9 cellular contexts compared by ENCODE assay signal in genomic region chr14:22099942-22100763, GRCh38.
DNase-seq lines count a peak whose midpoint lies in the region; ATAC-seq, FAIRE-seq and TF ChIP-seq lines count a peak whose summit lies in the region.
"Had no signal": no experiment of that assay in that cellular context is flagged by ENCODE, and none has a peak within 500 bp of the region (broad histone marks: within the 10 kb centered on the region; RNA-seq: fewer than 3 reads in every experiment).

No MANE protein-coding gene starts in this region.

- H3K27me3 Mint-ChIP-seq in activated naive CD4-positive, alpha-beta T cell treated with anti-CD3 and anti-CD28 coated beads, Interleukin-2, amount 50 U/mL, for 24 hours: no peaks in the 10 kb centered on the region

- H3K4me1 ChIP-seq in Peyer's patch (no peaks in the 10 kb centered on the region), hepatocyte (ENCODE audit: insufficient read depth) (no peaks in the 10 kb centered on the region), small intestine (ENCODE audit: control insufficient read depth in 2 of 2, insufficient read depth in 1 of 2, low read depth in 1 of 2, low read length in 1 of 2) (no peaks in the 10 kb centered on the region)
- H3K4me1 ChIP-seq: parathyroid adenoma had no signal

- H3K36me3 ChIP-seq in Peyer's patch (no peaks in the 10 kb centered on the region), hepatocyte (replicated peaks; ENCODE audit: insufficient read depth, low read depth) (no peaks in the 10 kb centered on the region), small intestine (ENCODE audit: control insufficient read depth in 2 of 2, insufficient read depth in 2 of 2, low read length in 2 of 2) (no peaks in the 10 kb centered on the region)

- no peak overlapping the region for H2AFZ ChIP-seq in hepatocyte
- H2AFZ ChIP-seq: parathyroid adenoma had no signal

- no peaks in the 10 kb centered on the region for H4K20me1 ChIP-seq in hepatocyte (ENCODE audit: insufficient read depth, poor library complexity, severe bottlenecking)

- no peaks in the 10 kb centered on the region for H3K79me2 ChIP-seq in hepatocyte
- H3K79me2 ChIP-seq: parathyroid adenoma had no signal

- H3K4me1 Mint-ChIP-seq in activated naive CD4-positive, alpha-beta T cell treated with anti-CD3 and anti-CD28 coated beads, Interleukin-2, amount 50 U/mL, for 24 hours: peaks cover 41% of the 10 kb centered on the region

- H3K4me2 ChIP-seq in hepatocyte: no peak overlapping the region

- CTCF ChIA-PET in AG04450 (lab: Charles Lee): interaction anchor here (0.7 to 1.2 kb wide), 3 partner anchors 10 to 122 kb away, joined by 3 to 6 read pairs (median 3); no protein-coding TSS in a partner anchor

- DNase-seq in AG04450 (ENCODE audit: low read depth, low spot score) (peak; percentile 8), GM13976 (ENCODE audit: low spot score) (peak; percentile 47), Peyer's patch (peak in 1 of 3 donors; percentile 72), hepatocyte (ENCODE audit: low spot score) (peak; percentile 89), small intestine (peak; percentile 55), DMS79 treated with DMSO at 0.1 percent for 48 hours (lab: John Stamatoyannopoulos, UW) (no peak)

- H3K9me2 ChIP-seq in hepatocyte (replicated peaks; ENCODE audit: insufficient read depth): no peaks in the 10 kb centered on the region

- H3K27ac ChIP-seq in AG04450 (ENCODE audit: low read depth, low read length) (no peak overlapping the region), Peyer's patch (no peak overlapping the region), hepatocyte (no peak overlapping the region), small intestine (ENCODE audit: low read depth in 1 of 2, low read length in 1 of 2) (no peak overlapping the region)
- H3K27ac ChIP-seq: parathyroid adenoma had no signal

- FAIRE-seq in small intestine (lab: Jason Lieb, UNC): no peak

- TF ChIP-seq POLR2A in Peyer's patch (IDR thresholded peaks at IDR 0.05): no peak

- H3K4me3 ChIP-seq in AG04450 (ENCODE audit: low read depth, low read length) (no peak overlapping the region), Peyer's patch (no peak overlapping the region), hepatocyte (no peak overlapping the region), small intestine (ENCODE audit: low read depth in 1 of 2, low read length in 2 of 2) (no peak overlapping the region)

- no peaks in the 10 kb centered on the region for H3K9me3 ChIP-seq in AG04450 (ENCODE audit: control insufficient read depth, insufficient read depth, low read length)
- H3K9me3 ChIP-seq in Peyer's patch: no peaks in the 10 kb centered on the region
- no peaks in the 10 kb centered on the region for H3K9me3 ChIP-seq in hepatocyte (ENCODE audit: low read depth)
- no peaks in the 10 kb centered on the region for H3K9me3 ChIP-seq in small intestine (ENCODE audit: control insufficient read depth, low read depth)

- H3K36me3 Mint-ChIP-seq in activated naive CD4-positive, alpha-beta T cell treated with anti-CD3 and anti-CD28 coated beads, Interleukin-2, amount 50 U/mL, for 24 hours: no peaks in the 10 kb centered on the region

- in situ Hi-C loops in GM13976 (cut with MboI; ENCODE audit: low sequenced_read_pairs, unreplicated experiment): no loop called here

- 27% methylated on average over 11 of the region's 11 CpGs for WGBS in hepatocyte (ENCODE audit: low lambda C conversion rate, missing lambda C conversion rate)
- 39 to 53% (median 48%) methylated on average over 11 of the region's 11 CpGs for WGBS in small intestine, 3 donors

- TF ChIP-seq CTCF in AG04450 (IDR thresholded peaks at IDR 0.05; ENCODE audit: low read depth, low read length): peak; percentile 49
- TF ChIP-seq CTCF in GM13976 (IDR thresholded peaks at IDR 0.05; ENCODE audit: borderline replicate concordance, control extremely low read depth, extremely low read depth, insufficient read depth, missing control alignments): peak; percentile 70
- TF ChIP-seq CTCF in Peyer's patch (IDR thresholded peaks at IDR 0.05): peak in 4 of 6 experiments; percentile 23 to 53 (median 42)
- TF ChIP-seq CTCF in hepatocyte (IDR thresholded peaks at IDR 0.05; ENCODE audit: poor library complexity): peak; percentile 84

- H3K27ac Mint-ChIP-seq in activated naive CD4-positive, alpha-beta T cell treated with anti-CD3 and anti-CD28 coated beads, Interleukin-2, amount 50 U/mL, for 24 hours: peak overlapping the region; percentile 46

- POLR2A ChIA-PET in AG04450 (lab: Yijun Ruan, JAX): no interaction called here

- peaks cover 3% of the 10 kb centered on the region for H3K27me3 ChIP-seq in AG04450 (ENCODE audit: control insufficient read depth, insufficient read depth, low read length)
- H3K27me3 ChIP-seq in Peyer's patch: no peaks in the 10 kb centered on the region
- peaks cover 3% of the 10 kb centered on the region for H3K27me3 ChIP-seq in hepatocyte
- H3K27me3 ChIP-seq in small intestine (ENCODE audit: control insufficient read depth in 2 of 2, insufficient read depth in 2 of 2, low read length in 2 of 2): peaks cover 0 to 2% of the 10 kb centered on the region in 2 donors

- peak; percentile 48 for ATAC-seq in HG03108 (IDR thresholded peaks at IDR 0.05; ENCODE audit: unreplicated experiment)

- H3K4me3 Mint-ChIP-seq in activated naive CD4-positive, alpha-beta T cell treated with anti-CD3 and anti-CD28 coated beads, Interleukin-2, amount 50 U/mL, for 24 hours: no peak overlapping the region

- H3K9me3 Mint-ChIP-seq in activated naive CD4-positive, alpha-beta T cell treated with anti-CD3 and anti-CD28 coated beads, Interleukin-2, amount 50 U/mL, for 24 hours: no peaks in the 10 kb centered on the region
